In genomic region chr6:158011478-158011920, GRCh38 we compare ENCODE assay signal across 1 cellular context.
TF ChIP-seq lines count a peak whose summit lies in the region.

No MANE protein-coding gene starts in this region.

TF ChIP-seq in IMR-90, 13 proteins besides CTCF, POLR2A, EP300 and RAD21:
- TF ChIP-seq USF2 (IDR thresholded peaks at IDR 0.05; ENCODE audit: low read depth, low read length) (no peak), CEBPB (IDR thresholded peaks at IDR 0.05; ENCODE audit: low read depth, low read length) (no peak), FOS (IDR thresholded peaks at IDR 0.05; ENCODE audit: low read depth, low read length) (no peak)
